In the genomic region with DNA sequence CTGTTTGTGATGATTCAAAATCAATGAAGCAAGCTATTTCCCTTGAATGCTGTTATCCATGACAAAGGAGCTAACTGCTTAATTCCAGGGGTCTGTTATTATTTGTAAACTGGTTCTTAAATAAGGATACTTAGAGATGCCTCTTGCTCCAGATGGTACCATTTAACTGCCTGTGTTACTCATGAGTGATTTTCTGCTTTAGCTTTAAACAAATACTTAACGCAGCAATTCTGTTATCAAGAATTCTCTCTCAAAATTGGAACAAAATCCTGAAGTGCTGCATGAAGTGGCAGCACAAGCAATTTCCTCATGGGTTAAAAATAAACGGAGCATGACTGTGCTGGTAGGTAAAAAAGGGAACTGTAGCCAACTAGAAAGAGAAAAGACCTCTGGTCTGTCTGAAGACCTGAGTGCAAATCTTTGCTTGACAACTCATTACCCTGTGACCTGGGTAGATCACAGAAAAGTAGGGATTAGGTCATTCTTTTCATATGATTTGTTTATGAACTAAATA, we compare ENCODE assay signal across 8 cellular contexts.
DNase-seq lines count a peak whose midpoint lies in the region; ATAC-seq and TF ChIP-seq lines count a peak whose summit lies in the region.

No MANE protein-coding gene starts in this region.

- H3K36me3 ChIP-seq in lower lobe of right lung = no peaks in the 10 kb centered on the region
- H3K36me3 ChIP-seq in sigmoid colon = no peaks in the 10 kb centered on the region

- ATAC-seq in HG03135 (IDR thresholded peaks at IDR 0.05; ENCODE audit: unreplicated experiment) = peak; percentile 93
- ATAC-seq in lower lobe of right lung = peak; percentile 74

- intact Hi-C loops in lower lobe of right lung (cut with DNase I) (no loop called here), sigmoid colon (cut with DNase I) (no loop called here)
- intact Hi-C loops in activated T-helper 2 cell treated with anti-CD3 and anti-CD28 coated beads, Interferon-gamma antibody, Interleukin-2, Interleukin-4, amounts not matched to agents 10 μg/mL and 5 μg/mL and 100 μg/mL, durations not matched to agents 14 hours and 24 hours and 36 hours (cut with micrococcal nuclease) = no loop called here

- no peak overlapping the region for H3K4me3 Mint-ChIP-seq in activated T-helper 2 cell treated with anti-CD3 and anti-CD28 coated beads, Interferon-gamma antibody, Interleukin-2, Interleukin-4, amounts not matched to agents 10 μg/mL and 5 μg/mL and 100 μg/mL, durations not matched to agents 14 hours and 24 hours and 36 hours (ENCODE audit: low read depth)

- H3K27ac ChIP-seq in lower lobe of right lung (no peak overlapping the region), sigmoid colon (no peak overlapping the region)

- WGBS in sigmoid colon, 2 donors = 22 to 39% methylated on average over 2 of the region's 2 CpGs

- DNase-seq in NCI-H2196 (lab: John Stamatoyannopoulos, UW; ENCODE audit: unreplicated experiment) (peak; percentile 0), NCI-H2196 treated with DMSO at 0.1 percent for 48 hours (lab: John Stamatoyannopoulos, UW; ENCODE audit: unreplicated experiment) (no peak), NOMO-1 treated with DMSO at 0.1 percent for 48 hours (lab: John Stamatoyannopoulos, UW; ENCODE audit: unreplicated experiment) (peak; percentile 90), lower lobe of right lung (no peak), LoVo (ENCODE audit: low spot score) (no peak), sigmoid colon (no peak)
- no peak for DNase-seq in activated T-helper 2 cell treated with anti-CD3 and anti-CD28 coated beads, Interferon-gamma antibody, Interleukin-2, Interleukin-4, amounts not matched to agents 10 μg/mL and 5 μg/mL and 100 μg/mL, durations not matched to agents 14 hours and 24 hours and 36 hours (ENCODE audit: low spot score)

- no peaks in the 10 kb centered on the region for H3K4me1 Mint-ChIP-seq in activated T-helper 2 cell treated with anti-CD3 and anti-CD28 coated beads, Interferon-gamma antibody, Interleukin-2, Interleukin-4, amounts not matched to agents 10 μg/mL and 5 μg/mL and 100 μg/mL, durations not matched to agents 14 hours and 24 hours and 36 hours (ENCODE audit: low read depth)

- H3K27me3 Mint-ChIP-seq in activated T-helper 2 cell treated with anti-CD3 and anti-CD28 coated beads, Interferon-gamma antibody, Interleukin-2, Interleukin-4, amounts not matched to agents 10 μg/mL and 5 μg/mL and 100 μg/mL, durations not matched to agents 14 hours and 24 hours and 36 hours (ENCODE audit: low read depth) = peaks cover 2% of the 10 kb centered on the region

- no peak for TF ChIP-seq EP300 in sigmoid colon (IDR thresholded peaks at IDR 0.05)

- no peak for TF ChIP-seq POLR2A in sigmoid colon (IDR thresholded peaks at IDR 0.05)

- no peak overlapping the region for H3K27ac Mint-ChIP-seq in activated T-helper 2 cell treated with anti-CD3 and anti-CD28 coated beads, Interferon-gamma antibody, Interleukin-2, Interleukin-4, amounts not matched to agents 10 μg/mL and 5 μg/mL and 100 μg/mL, durations not matched to agents 14 hours and 24 hours and 36 hours

- H3K9me3 ChIP-seq in lower lobe of right lung (no peaks in the 10 kb centered on the region), sigmoid colon (no peaks in the 10 kb centered on the region)

- H3K9me3 Mint-ChIP-seq in activated T-helper 2 cell treated with anti-CD3 and anti-CD28 coated beads, Interferon-gamma antibody, Interleukin-2, Interleukin-4, amounts not matched to agents 10 μg/mL and 5 μg/mL and 100 μg/mL, durations not matched to agents 14 hours and 24 hours and 36 hours = no peaks in the 10 kb centered on the region

- TF ChIP-seq CTCF in lower lobe of right lung (IDR thresholded peaks at IDR 0.05) (no peak), sigmoid colon (IDR thresholded peaks at IDR 0.05) (no peak)

- no peaks in the 10 kb centered on the region for H3K27me3 ChIP-seq in lower lobe of right lung (ENCODE audit: low read depth)
- H3K27me3 ChIP-seq in sigmoid colon = no peaks in the 10 kb centered on the region

- H3K4me1 ChIP-seq in lower lobe of right lung (peaks cover 5% of the 10 kb centered on the region), sigmoid colon (no peaks in the 10 kb centered on the region)

- no peak overlapping the region for H3K4me3 ChIP-seq in lower lobe of right lung
- no peak overlapping the region for H3K4me3 ChIP-seq in sigmoid colon

- no peaks in the 10 kb centered on the region for H3K36me3 Mint-ChIP-seq in activated T-helper 2 cell treated with anti-CD3 and anti-CD28 coated beads, Interferon-gamma antibody, Interleukin-2, Interleukin-4, amounts not matched to agents 10 μg/mL and 5 μg/mL and 100 μg/mL, durations not matched to agents 14 hours and 24 hours and 36 hours (ENCODE audit: low read depth)

Comparison
In these comparisons a context has a peak if more than half of its experiments do, and no peak if none do; other contexts are left out.
1. DNase-seq: peak in NCI-H2196 (single experiment) and NOMO-1 treated with DMSO at 0.1 percent for 48 hours (single experiment); none in NCI-H2196 treated with DMSO at 0.1 percent for 48 hours (single experiment), lower lobe of right lung (single experiment), activated T-helper 2 cell treated with anti-CD3 and anti-CD28 coated beads, Interferon-gamma antibody, Interleukin-2, Interleukin-4, amounts not matched to agents 10 μg/mL and 5 μg/mL and 100 μg/mL, durations not matched to agents 14 hours and 24 hours and 36 hours (single experiment), LoVo (single experiment) and sigmoid colon (single experiment).